ENCODE assay signal across 19 cellular contexts in the genomic region with DNA sequence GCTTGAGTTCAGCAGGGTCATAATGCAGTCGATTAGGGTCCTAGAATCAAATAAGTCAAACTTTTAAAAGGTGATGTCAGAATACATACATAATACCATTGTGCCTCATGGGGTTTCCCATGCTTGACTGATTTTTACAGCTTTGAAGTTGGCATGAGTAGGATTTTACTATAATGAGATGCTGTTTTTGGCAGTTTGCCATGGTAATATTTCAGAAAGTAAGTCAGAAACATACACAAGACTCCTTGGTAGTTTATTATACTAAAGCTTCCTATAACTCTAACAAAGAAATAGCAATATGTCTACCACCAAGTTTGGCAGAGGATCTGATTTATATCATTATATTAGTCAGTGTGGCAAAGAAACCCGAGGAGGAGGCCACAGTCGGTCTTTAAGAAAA. TPM values are rescaled to one million over a fixed set of nuclear protein-coding genes. Genes with fewer than 3 reads are reported as not detected.
DNase-seq lines count a peak whose midpoint lies in the region; ATAC-seq and TF ChIP-seq lines count a peak whose summit lies in the region.
"Had no signal": no experiment of that assay in that cellular context is flagged by ENCODE, and none has a peak within 500 bp of the region (broad histone marks: within the 10 kb centered on the region; RNA-seq: fewer than 3 reads in every experiment).

No MANE protein-coding gene starts in this region.

- ATAC-seq in esophagus mucosa (peak; percentile 31), HG02884 (IDR thresholded peaks at IDR 0.05; ENCODE audit: unreplicated experiment) (no peak)
- ATAC-seq: stimulated activated naive B cell treated with anti-CD40 and anti-IgM and Interleukin-4, amounts not matched to agents 10 μg/mL and 1 μg/mL and 100 μg/mL, for 72 hours had no signal

- H3K9me3 Mint-ChIP-seq in type B pancreatic cell = no peaks in the 10 kb centered on the region
- H3K9me3 Mint-ChIP-seq: activated B cell treated with CpG ODN at 0.5 μM for 24 hours; activated naive CD8-positive, alpha-beta T cell treated with anti-CD3 and anti-CD28 coated beads, Interleukin-2, amount 10 ng/mL, durations not matched to agents 7 days and 5 days; neural crest cell; stimulated activated naive B cell treated with anti-CD40 and anti-IgM and Interleukin-4, amounts not matched to agents 10 μg/mL and 1 μg/mL and 100 μg/mL, for 72 hours had no signal

- H3K27me3 Mint-ChIP-seq in type B pancreatic cell = no peaks in the 10 kb centered on the region
- H3K27me3 Mint-ChIP-seq: activated B cell treated with CpG ODN at 0.5 μM for 24 hours; activated naive CD8-positive, alpha-beta T cell treated with anti-CD3 and anti-CD28 coated beads, Interleukin-2, amount 10 ng/mL, durations not matched to agents 7 days and 5 days; stimulated activated naive B cell treated with anti-CD40 and anti-IgM and Interleukin-4, amounts not matched to agents 10 μg/mL and 1 μg/mL and 100 μg/mL, for 72 hours had no signal

- no peak overlapping the region for H3K4me3 ChIP-seq in H7 (ENCODE audit: insufficient read depth, low read depth, low read length)
- H3K4me3 ChIP-seq: HAP-1, transverse colon had no signal

- DNase-seq in NCI-H2196 (lab: John Stamatoyannopoulos, UW; ENCODE audit: unreplicated experiment) (peak; percentile 1), NCI-H2196 treated with DMSO at 0.1 percent for 48 hours (lab: John Stamatoyannopoulos, UW; ENCODE audit: unreplicated experiment) (no peak), NCI-H446 (lab: John Stamatoyannopoulos, UW) (peak; percentile 34 to 65), type B pancreatic cell (ENCODE audit: extremely low spot score, unreplicated experiment) (no peak), H7 (no peak)
- no peak for DNase-seq in activated CD4-positive, CD25-positive, alpha-beta regulatory T cell (lab: John Stamatoyannopoulos, UW)
- DNase-seq: activated B cell treated with CpG ODN at 0.5 μM for 24 hours; activated naive CD8-positive, alpha-beta T cell treated with anti-CD3 and anti-CD28 coated beads, Interleukin-2, amount 10 ng/mL, durations not matched to agents 7 days and 5 days; effector CD4-positive, alpha-beta T cell; EL; hypothalamus; MM.1S; stimulated activated naive B cell treated with anti-CD40 and anti-IgM and Interleukin-4, amounts not matched to agents 10 μg/mL and 1 μg/mL and 100 μg/mL, for 72 hours; T-helper 1 cell; transverse colon had no signal

- H3K4me3 Mint-ChIP-seq in type B pancreatic cell = no peak overlapping the region
- H3K4me3 Mint-ChIP-seq: activated B cell treated with CpG ODN at 0.5 μM for 24 hours; activated naive CD8-positive, alpha-beta T cell treated with anti-CD3 and anti-CD28 coated beads, Interleukin-2, amount 10 ng/mL, durations not matched to agents 7 days and 5 days; neural crest cell; stimulated activated naive B cell treated with anti-CD40 and anti-IgM and Interleukin-4, amounts not matched to agents 10 μg/mL and 1 μg/mL and 100 μg/mL, for 72 hours had no signal

- H3K36me3 ChIP-seq in H7 (replicated peaks; ENCODE audit: control insufficient read depth, insufficient read depth, low read length) = peaks cover 10% of the 10 kb centered on the region
- H3K36me3 ChIP-seq: transverse colon had no signal

- TF ChIP-seq CTCF in type B pancreatic cell (conservative IDR thresholded peaks at IDR 0.05) = no peak

- peaks cover 19% of the 10 kb centered on the region for H3K36me3 Mint-ChIP-seq in type B pancreatic cell

- H3K4me1 Mint-ChIP-seq in type B pancreatic cell (ENCODE audit: unreplicated experiment) = no peaks in the 10 kb centered on the region
- H3K4me1 Mint-ChIP-seq: activated B cell treated with CpG ODN at 0.5 μM for 24 hours; activated naive CD8-positive, alpha-beta T cell treated with anti-CD3 and anti-CD28 coated beads, Interleukin-2, amount 10 ng/mL, durations not matched to agents 7 days and 5 days; stimulated activated naive B cell treated with anti-CD40 and anti-IgM and Interleukin-4, amounts not matched to agents 10 μg/mL and 1 μg/mL and 100 μg/mL, for 72 hours had no signal

- peak overlapping the region; percentile 38 for H3K27ac Mint-ChIP-seq in type B pancreatic cell
- H3K27ac Mint-ChIP-seq: activated B cell treated with CpG ODN at 0.5 μM for 24 hours; activated naive CD8-positive, alpha-beta T cell treated with anti-CD3 and anti-CD28 coated beads, Interleukin-2, amount 10 ng/mL, durations not matched to agents 7 days and 5 days; stimulated activated naive B cell treated with anti-CD40 and anti-IgM and Interleukin-4, amounts not matched to agents 10 μg/mL and 1 μg/mL and 100 μg/mL, for 72 hours had no signal

- H3K27me3 ChIP-seq in H7 (ENCODE audit: control insufficient read depth, insufficient read depth, low read length) = no peaks in the 10 kb centered on the region
- H3K27me3 ChIP-seq: transverse colon had no signal

RNA-seq across cellular contexts. Expression of a gene that starts 45.2 kb away (rescaled TPM):
- total RNA-seq in esophagus mucosa (8.8 TPM), type B pancreatic cell (ENCODE audit: low replicate concordance) (48.1 and 55.7 TPM in 2 replicates)
- 11.7 and 16.7 TPM in 2 replicates for total RNA-seq in H7 (2014; rRNA removed; shearing (Covaris generic))

Comparison
In these comparisons a context has a peak if more than half of its experiments do, and no peak if none do; other contexts are left out.
1. DNase-seq: peak in NCI-H2196 (single experiment) and NCI-H446 (2 of 2); none in NCI-H2196 treated with DMSO at 0.1 percent for 48 hours (single experiment), type B pancreatic cell (single experiment), activated CD4-positive, CD25-positive, alpha-beta regulatory T cell (0 of 4) and H7 (single experiment).